In the genomic region with DNA sequence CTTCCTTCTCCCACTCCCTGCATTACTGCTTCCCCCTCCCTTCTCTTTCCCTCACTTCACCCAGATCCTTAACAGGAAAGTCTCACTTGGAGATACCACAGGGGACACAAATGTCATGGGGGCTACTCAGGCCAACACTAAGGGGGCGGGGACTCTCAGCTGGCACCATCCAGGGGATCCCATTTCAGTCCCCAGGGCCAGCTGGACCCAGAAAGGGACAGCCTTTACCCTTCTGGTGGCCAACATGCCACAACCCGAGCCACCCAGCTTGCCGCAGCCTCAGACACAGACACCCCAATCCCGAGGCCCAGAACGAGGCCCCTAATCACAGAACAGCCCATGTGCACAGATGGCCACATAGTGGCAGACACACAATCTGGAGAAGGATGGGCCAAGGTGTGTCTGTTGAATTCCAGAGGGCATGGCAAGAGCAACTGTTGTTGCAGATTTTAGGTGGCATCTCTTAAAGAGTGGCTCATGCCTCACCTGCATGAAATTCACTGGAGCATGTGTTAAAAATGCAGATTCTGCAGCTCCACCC, we compare ENCODE assay signal across 15 cellular contexts. TPM values are rescaled to one million over a fixed set of nuclear protein-coding genes. Genes with fewer than 3 reads are reported as not detected.
DNase-seq lines count a peak whose midpoint lies in the region; ATAC-seq and TF ChIP-seq lines count a peak whose summit lies in the region.
"Had no signal": no experiment of that assay in that cellular context is flagged by ENCODE, and none has a peak within 500 bp of the region (broad histone marks: within the 10 kb centered on the region; RNA-seq: fewer than 3 reads in every experiment).

No MANE protein-coding gene starts in this region.

- peak overlapping the region in 1 of 7 donors; percentile 61 for H3K4me3 Mint-ChIP-seq in CD8-positive, alpha-beta memory T cell
- H3K4me3 Mint-ChIP-seq in brain (peak overlapping the region in 2 of 5 experiments; percentile 5 to 24), nephron progenitor cell (no peak overlapping the region), chondrocyte (ENCODE audit: unreplicated experiment) (no peak overlapping the region)

- H4K20me1 ChIP-seq in BLaER1, result peaks cover 19% of the 10 kb centered on the region

- TF ChIP-seq CTCF in brain (conservative IDR thresholded peaks at IDR 0.05), result no peak
- TF ChIP-seq CTCF in nephron progenitor cell (IDR thresholded peaks at IDR 0.05), result no peak
- TF ChIP-seq CTCF in chondrocyte (IDR thresholded peaks at IDR 0.05), result no peak

- DNase-seq in CD8-positive, alpha-beta memory T cell, result no peak
- no peak for DNase-seq in nephron progenitor cell
- no peak for DNase-seq in chondrocyte (ENCODE audit: low spot score)
- no peak for DNase-seq in LoVo (ENCODE audit: low spot score)
- DNase-seq: activated CD4-positive, alpha-beta T cell treated with anti-CD3 and anti-CD28 coated beads for 1 hour; AML-193; KG1; left cardiac atrium; NCI-H1105 treated with DMSO at 0.1 percent for 48 hours; NCI-H2171 treated with DMSO at 0.1 percent for 48 hours had no signal

- H3K9me3 Mint-ChIP-seq in CD8-positive, alpha-beta memory T cell, result no peaks in the 10 kb centered on the region
- no peaks in the 10 kb centered on the region for H3K9me3 Mint-ChIP-seq in brain
- no peaks in the 10 kb centered on the region for H3K9me3 Mint-ChIP-seq in nephron progenitor cell
- no peaks in the 10 kb centered on the region for H3K9me3 Mint-ChIP-seq in chondrocyte (ENCODE audit: low read depth)

- no peaks in the 10 kb centered on the region for H3K27me3 Mint-ChIP-seq in CD8-positive, alpha-beta memory T cell
- H3K27me3 Mint-ChIP-seq in brain, result no peaks in the 10 kb centered on the region
- peaks cover 5% of the 10 kb centered on the region for H3K27me3 Mint-ChIP-seq in nephron progenitor cell (ENCODE audit: low read depth, poor library complexity)
- no peaks in the 10 kb centered on the region for H3K27me3 Mint-ChIP-seq in chondrocyte (ENCODE audit: low read depth)
- H3K27me3 Mint-ChIP-seq: progenitor cell of endocrine pancreas had no signal

- no peak overlapping the region for H3K9ac ChIP-seq in BLaER1

- no peaks in the 10 kb centered on the region for H3K9me3 ChIP-seq in BLaER1
- H3K9me3 ChIP-seq in CD8-positive, alpha-beta memory T cell (ENCODE audit: low read length), result no peaks in the 10 kb centered on the region

- H3K36me3 Mint-ChIP-seq in CD8-positive, alpha-beta memory T cell, result peaks cover 0 to 69% (median 7%) of the 10 kb centered on the region in 3 donors
- H3K36me3 Mint-ChIP-seq in brain, result peaks cover 13% of the 10 kb centered on the region
- peaks cover 11% of the 10 kb centered on the region for H3K36me3 Mint-ChIP-seq in nephron progenitor cell (ENCODE audit: low read depth)
- peaks cover 16% of the 10 kb centered on the region for H3K36me3 Mint-ChIP-seq in chondrocyte (ENCODE audit: low read depth)

- POLR2A ChIA-PET in CD8-positive, alpha-beta memory T cell (lab: Charles Lee), result no interaction called here

- CTCF ChIA-PET in CD8-positive, alpha-beta memory T cell (lab: Charles Lee), result interaction anchor here (1.3 to 16.5 kb wide), 2 partner anchors 8 to 19 kb away, joined by 4 to 201 read pairs; a partner anchor contains a TSS

- H3K27me3 ChIP-seq in BLaER1, result no peaks in the 10 kb centered on the region
- H3K27me3 ChIP-seq in CD8-positive, alpha-beta memory T cell (ENCODE audit: insufficient read depth, low read length, poor library complexity, severe bottlenecking), result no peaks in the 10 kb centered on the region

- H3K4me2 ChIP-seq in BLaER1, result peak overlapping the region; percentile 83

- peak overlapping the region; percentile 87 for H3K27ac ChIP-seq in BLaER1
- H3K27ac ChIP-seq in CD8-positive, alpha-beta memory T cell (ENCODE audit: low read depth, low read length), result no peak overlapping the region

- no peak overlapping the region for H3K4me3 ChIP-seq in BLaER1
- H3K4me3 ChIP-seq in CD8-positive, alpha-beta memory T cell (ENCODE audit: low read length), result no peak overlapping the region

- H3K4me1 ChIP-seq in BLaER1, result peaks cover 73% of the 10 kb centered on the region
- H3K4me1 ChIP-seq in CD8-positive, alpha-beta memory T cell (ENCODE audit: insufficient read depth, low read length), result peaks cover 84% of the 10 kb centered on the region

- no peak for ATAC-seq in HG02938 (IDR thresholded peaks at IDR 0.05; ENCODE audit: unreplicated experiment)
- no peak for ATAC-seq in HG03432 (IDR thresholded peaks at IDR 0.05; ENCODE audit: unreplicated experiment)

- H3K27ac Mint-ChIP-seq in CD8-positive, alpha-beta memory T cell, result peak overlapping the region in 7 of 8 donors; percentile 58 to 96 (median 84)
- H3K27ac Mint-ChIP-seq in brain, result peak overlapping the region in 3 of 5 experiments; percentile 48 to 100 (median 56)
- H3K27ac Mint-ChIP-seq in nephron progenitor cell, result peak overlapping the region; percentile 72
- H3K27ac Mint-ChIP-seq in chondrocyte (ENCODE audit: unreplicated experiment), result no peak overlapping the region
- H3K27ac Mint-ChIP-seq: progenitor cell of endocrine pancreas had no signal

- H3K36me3 ChIP-seq in BLaER1, result peaks cover 64% of the 10 kb centered on the region
- H3K36me3 ChIP-seq in CD8-positive, alpha-beta memory T cell (ENCODE audit: insufficient read depth, low read length), result peaks cover 9% of the 10 kb centered on the region

- H3K4me1 Mint-ChIP-seq in CD8-positive, alpha-beta memory T cell, result peaks cover 83 to 97% (median 89%) of the 10 kb centered on the region in 3 donors
- H3K4me1 Mint-ChIP-seq in brain (peaks cover 53% of the 10 kb centered on the region), nephron progenitor cell (peaks cover 68% of the 10 kb centered on the region), chondrocyte (ENCODE audit: low read depth) (peaks cover 37% of the 10 kb centered on the region)

RNA-seq across cellular contexts. Expression of a gene that starts 5.6 kb away (rescaled TPM):
- 10 to 100 TPM; 17.3 to 17.5 TPM for total RNA-seq in CD8-positive, alpha-beta memory T cell
- 8.1 TPM for polyA plus RNA-seq in CD8-positive, alpha-beta memory T cell
- 49.5 TPM for polyA plus RNA-seq in brain (ENCODE audit: insufficient read depth, low read depth, low replicate concordance)
- 30.5 to 31.7 TPM (median 30.5 TPM) in 3 replicates for total RNA-seq in chondrocyte

RNA-seq across cellular contexts. Expression of a gene that starts 42.2 kb away (rescaled TPM):
- 1 to 10 TPM; 1.2 to 1.6 TPM for total RNA-seq in CD8-positive, alpha-beta memory T cell
- polyA plus RNA-seq in CD8-positive, alpha-beta memory T cell, result not detected
- polyA plus RNA-seq in brain (ENCODE audit: insufficient read depth, low read depth, low replicate concordance), result 1.8 TPM
- 54.2 to 84.9 TPM (median 54.8 TPM) in 3 replicates for total RNA-seq in chondrocyte

RNA-seq across cellular contexts. Expression of a gene that starts 57.3 kb away (rescaled TPM):
- 10 to 100 TPM; 39.8 to 43.9 TPM for total RNA-seq in CD8-positive, alpha-beta memory T cell
- polyA plus RNA-seq in CD8-positive, alpha-beta memory T cell, result 25.3 TPM
- polyA plus RNA-seq in brain (ENCODE audit: insufficient read depth, low read depth, low replicate concordance), result 9.0 TPM
- total RNA-seq in chondrocyte, result 24.4 to 29.0 TPM (median 27.3 TPM) in 3 replicates

Comparison
In these comparisons a context has a peak if more than half of its experiments do, and no peak if none do; other contexts are left out.
1. RNA of a gene that starts 42.2 kb away (total RNA-seq): 54.2 to 84.9 TPM in chondrocyte; 1.2 to 1.6 TPM in CD8-positive, alpha-beta memory T cell; every median in the first group is over 10 times any median in the second.